Comparison of ENCODE assay signal across 1 cellular context in genomic region chrX:66994729-66995128, GRCh38.
TF ChIP-seq lines count a peak whose summit lies in the region.

No MANE protein-coding gene starts in this region.

TF ChIP-seq in WTC11, 78 proteins besides CTCF, POLR2A, EP300 and RAD21 (continued from another document):
- TF ChIP-seq ZBTB43 (CRISPR knock-in tag; IDR thresholded peaks at IDR 0.05) (no peak), KAT7 (CRISPR knock-in tag; IDR thresholded peaks at IDR 0.05; ENCODE audit: borderline replicate concordance) (no peak), ZNF396 (CRISPR knock-in tag; IDR thresholded peaks at IDR 0.05; ENCODE audit: borderline replicate concordance) (no peak), GTF2I (CRISPR knock-in tag; conservative IDR thresholded peaks at IDR 0.05) (no peak), ZMAT4 (CRISPR knock-in tag; IDR thresholded peaks at IDR 0.05) (no peak)
